1 cellular context compared by ENCODE assay signal in the genomic region with DNA sequence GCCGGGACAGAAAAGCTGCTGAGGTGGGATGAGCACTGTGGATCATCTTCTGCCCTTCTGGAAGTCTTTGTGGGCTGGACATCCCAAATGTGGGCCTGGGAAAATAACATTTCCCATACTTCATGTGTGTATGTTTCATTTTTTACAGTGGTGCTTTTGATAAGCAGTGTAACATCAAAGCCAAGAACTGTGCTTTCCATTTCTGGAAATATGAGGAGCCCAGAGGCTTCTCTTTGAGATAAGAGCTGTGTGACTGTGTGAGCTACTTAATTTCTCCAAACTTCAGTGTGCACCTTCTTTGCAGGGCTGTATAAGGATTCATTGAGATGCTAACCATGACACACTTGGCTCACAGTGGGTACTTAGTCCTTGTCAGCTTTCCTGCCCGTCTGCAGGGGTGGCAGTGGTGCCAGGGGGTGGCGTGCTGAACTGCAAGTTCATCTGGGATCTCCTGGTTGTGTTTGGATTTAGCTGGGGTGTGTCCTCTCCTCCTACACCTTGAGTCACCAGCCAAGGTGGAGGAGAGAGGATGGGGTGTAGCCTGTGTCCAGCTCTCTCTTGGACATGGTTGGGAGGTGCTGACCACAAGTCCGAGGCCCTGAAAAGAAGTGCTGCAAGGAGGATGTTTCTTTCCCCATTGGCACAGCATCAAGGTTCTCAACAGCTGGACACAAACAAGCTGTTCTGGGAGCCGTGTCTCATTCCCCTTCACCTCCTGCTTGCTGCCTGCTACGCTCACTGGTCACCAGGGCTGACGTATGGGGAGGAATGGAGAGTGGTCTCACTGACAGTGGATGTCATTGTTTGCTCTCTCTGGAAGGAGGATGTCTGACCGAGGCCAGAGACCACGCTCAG.
TF ChIP-seq lines count a peak whose summit lies in the region.

No MANE protein-coding gene starts in this region.

TF ChIP-seq in HepG2, 621 proteins besides CTCF, POLR2A, EP300 and RAD21 (continued from another document):
- TF ChIP-seq, protein P1, sequence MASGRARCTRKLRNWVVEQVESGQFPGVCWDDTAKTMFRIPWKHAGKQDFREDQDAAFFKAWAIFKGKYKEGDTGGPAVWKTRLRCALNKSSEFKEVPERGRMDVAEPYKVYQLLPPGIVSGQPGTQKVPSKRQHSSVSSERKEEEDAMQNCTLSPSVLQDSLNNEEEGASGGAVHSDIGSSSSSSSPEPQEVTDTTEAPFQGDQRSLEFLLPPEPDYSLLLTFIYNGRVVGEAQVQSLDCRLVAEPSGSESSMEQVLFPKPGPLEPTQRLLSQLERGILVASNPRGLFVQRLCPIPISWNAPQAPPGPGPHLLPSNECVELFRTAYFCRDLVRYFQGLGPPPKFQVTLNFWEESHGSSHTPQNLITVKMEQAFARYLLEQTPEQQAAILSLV (CRISPR knock-in tag; IDR thresholded peaks at IDR 0.05; ENCODE audit: borderline replicate concordance) = 0 out of 2 replicates have a peak, but pooled peaks have one; percentile 1
- TF ChIP-seq, protein P2, sequence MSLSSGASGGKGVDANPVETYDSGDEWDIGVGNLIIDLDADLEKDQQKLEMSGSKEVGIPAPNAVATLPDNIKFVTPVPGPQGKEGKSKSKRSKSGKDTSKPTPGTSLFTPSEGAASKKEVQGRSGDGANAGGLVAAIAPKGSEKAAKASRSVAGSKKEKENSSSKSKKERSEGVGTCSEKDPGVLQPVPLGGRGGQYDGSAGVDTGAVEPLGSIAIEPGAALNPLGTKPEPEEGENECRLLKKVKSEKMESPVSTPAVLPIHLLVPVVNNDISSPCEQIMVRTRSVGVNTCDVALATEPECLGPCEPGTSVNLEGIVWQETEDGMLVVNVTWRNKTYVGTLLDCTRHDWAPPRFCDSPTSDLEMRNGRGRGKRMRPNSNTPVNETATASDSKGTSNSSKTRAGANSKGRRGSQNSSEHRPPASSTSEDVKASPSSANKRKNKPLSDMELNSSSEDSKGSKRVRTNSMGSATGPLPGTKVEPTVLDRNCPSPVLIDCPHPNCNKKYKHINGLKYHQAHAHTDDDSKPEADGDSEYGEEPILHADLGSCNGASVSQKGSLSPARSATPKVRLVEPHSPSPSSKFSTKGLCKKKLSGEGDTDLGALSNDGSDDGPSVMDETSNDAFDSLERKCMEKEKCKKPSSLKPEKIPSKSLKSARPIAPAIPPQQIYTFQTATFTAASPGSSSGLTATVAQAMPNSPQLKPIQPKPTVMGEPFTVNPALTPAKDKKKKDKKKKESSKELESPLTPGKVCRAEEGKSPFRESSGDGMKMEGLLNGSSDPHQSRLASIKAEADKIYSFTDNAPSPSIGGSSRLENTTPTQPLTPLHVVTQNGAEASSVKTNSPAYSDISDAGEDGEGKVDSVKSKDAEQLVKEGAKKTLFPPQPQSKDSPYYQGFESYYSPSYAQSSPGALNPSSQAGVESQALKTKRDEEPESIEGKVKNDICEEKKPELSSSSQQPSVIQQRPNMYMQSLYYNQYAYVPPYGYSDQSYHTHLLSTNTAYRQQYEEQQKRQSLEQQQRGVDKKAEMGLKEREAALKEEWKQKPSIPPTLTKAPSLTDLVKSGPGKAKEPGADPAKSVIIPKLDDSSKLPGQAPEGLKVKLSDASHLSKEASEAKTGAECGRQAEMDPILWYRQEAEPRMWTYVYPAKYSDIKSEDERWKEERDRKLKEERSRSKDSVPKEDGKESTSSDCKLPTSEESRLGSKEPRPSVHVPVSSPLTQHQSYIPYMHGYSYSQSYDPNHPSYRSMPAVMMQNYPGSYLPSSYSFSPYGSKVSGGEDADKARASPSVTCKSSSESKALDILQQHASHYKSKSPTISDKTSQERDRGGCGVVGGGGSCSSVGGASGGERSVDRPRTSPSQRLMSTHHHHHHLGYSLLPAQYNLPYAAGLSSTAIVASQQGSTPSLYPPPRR (CRISPR knock-in tag; IDR thresholded peaks at IDR 0.05; ENCODE audit: borderline replicate concordance) = no peak
- peak; percentile 37; the same call in 1 of the 2 replicates for TF ChIP-seq ZBTB38 (CRISPR knock-in tag; IDR thresholded peaks at IDR 0.05)
TF ChIP-seq in HepG2: peak in this region for 3.
